Comparison of ENCODE assay signal across 8 cellular contexts in genomic region chr2:114008720-114009119, GRCh38.
"Had no signal": no experiment of that assay in that cellular context is flagged by ENCODE, and none has a peak within 500 bp of the region (broad histone marks: within the 10 kb centered on the region; RNA-seq: fewer than 3 reads in every experiment).

No MANE protein-coding gene starts in this region.

- FAIRE-seq: H1, H54, K562 had no signal

- H3K4me3 ChIP-seq: GM23338, K562 had no signal

- H3K4me1 Mint-ChIP-seq: GM23338 had no signal

- DNase-seq: H9, HCEC 1CT, IMR-90 had no signal

- ATAC-seq: GM23338, K562 had no signal

- H3K27ac ChIP-seq: HL-60 had no signal

- H3K4me3 Mint-ChIP-seq: GM23338, H9 had no signal

- H2AFZ ChIP-seq: GM23338 had no signal

- H3K27ac Mint-ChIP-seq: GM23338, H9 had no signal

- H3K4me2 ChIP-seq: GM23338 had no signal
